9 cellular contexts compared by ENCODE assay signal in genomic region chr15:85414037-85414436, GRCh38. TPM values are rescaled to one million over a fixed set of nuclear protein-coding genes. Genes with fewer than 3 reads are reported as not detected.
DNase-seq lines count a peak whose midpoint lies in the region; ATAC-seq and TF ChIP-seq lines count a peak whose summit lies in the region.
"Had no signal": no experiment of that assay in that cellular context is flagged by ENCODE, and none has a peak within 500 bp of the region (broad histone marks: within the 10 kb centered on the region; RNA-seq: fewer than 3 reads in every experiment).

No MANE protein-coding gene starts in this region.

- H3K27me3 Mint-ChIP-seq in CD4-positive, alpha-beta memory T cell: no peaks in the 10 kb centered on the region
- no peaks in the 10 kb centered on the region for H3K27me3 Mint-ChIP-seq in natural killer cell treated with Interleukin-12 subunit alpha and Interleukin-12 subunit beta and Interleukin-15 and Interleukin-18, amount 100 ng/mL, for 72 hours

- H3K4me2 ChIP-seq in IMR-90 (ENCODE audit: low read depth, low read length): no peak overlapping the region

- no peak overlapping the region for H3K18ac ChIP-seq in IMR-90 (ENCODE audit: low read depth, low read length)

- no peaks in the 10 kb centered on the region for H3K9me3 ChIP-seq in CD4-positive, alpha-beta memory T cell (ENCODE audit: control insufficient read depth in 1 of 2, low read length in 2 of 2)
- H3K9me3 ChIP-seq in IMR-90 (ENCODE audit: control insufficient read depth, insufficient read depth, low read length) (no peaks in the 10 kb centered on the region), body of pancreas (no peaks in the 10 kb centered on the region), testis (no peaks in the 10 kb centered on the region)

- no peak for DNase-seq in CD4-positive, alpha-beta memory T cell
- no peak for DNase-seq in IMR-90
- DNase-seq in body of pancreas: no peak
- no peak for DNase-seq in natural killer cell treated with Interleukin-12 subunit alpha and Interleukin-12 subunit beta and Interleukin-15 and Interleukin-18, amount 100 ng/mL, for 72 hours (ENCODE audit: low spot score)
- no peak for DNase-seq in DMS114 treated with DMSO at 0.1 percent for 48 hours (lab: John Stamatoyannopoulos, UW; ENCODE audit: unreplicated experiment)
- no peak for DNase-seq in testis
- DNase-seq in stimulated activated CD4-positive, alpha-beta T cell treated with anti-CD3 and anti-CD28 coated beads, Interleukin-2, amount 100 ng/mL, for 24 hours: no peak
- DNase-seq in NCI-H2107 treated with DMSO at 0.1 percent for 48 hours (lab: John Stamatoyannopoulos, UW; ENCODE audit: unreplicated experiment): no peak
- DNase-seq: NCI-H446 treated with DMSO at 0.1 percent for 48 hours had no signal

- TF ChIP-seq POLR2A in IMR-90 (IDR thresholded peaks at IDR 0.05; ENCODE audit: low read depth, low read length): no peak
- TF ChIP-seq POLR2A in body of pancreas (IDR thresholded peaks at IDR 0.05): no peak
- no peak for TF ChIP-seq POLR2A in testis (IDR thresholded peaks at IDR 0.05)

- H2AFZ ChIP-seq in IMR-90 (replicated peaks; ENCODE audit: low read length, poor library complexity): no peak overlapping the region

- in situ Hi-C loops in IMR-90 (cut with MboI; ENCODE audit: low sequenced_read_pairs): no loop called here

- no peak overlapping the region for H4K91ac ChIP-seq in IMR-90 (ENCODE audit: insufficient read depth, low read depth, low read length)

- ATAC-seq in IMR-90 (ENCODE audit: low read depth): no peak
- ATAC-seq in body of pancreas: no peak
- ATAC-seq in natural killer cell treated with Interleukin-12 subunit alpha and Interleukin-12 subunit beta and Interleukin-15 and Interleukin-18, amount 100 ng/mL, for 72 hours: no peak

- WGBS in IMR-90 (ENCODE audit: extremely low coverage in 2 of 2, insufficient read length in 1 of 2), 2 experiments: no CpG with 5 or more reads among the region's 4 CpGs
- 83 to 84% methylated on average over 4 of the region's 4 CpGs for WGBS in body of pancreas, 2 donors
- WGBS in testis, 2 donors: 80 to 83% methylated on average over 4 of the region's 4 CpGs

- H3K27ac ChIP-seq in CD4-positive, alpha-beta memory T cell (ENCODE audit: low read depth, low read length): peak overlapping the region; percentile 4
- H3K27ac ChIP-seq in IMR-90 (ENCODE audit: insufficient read depth, low read length) (no peak overlapping the region), body of pancreas (peak overlapping the region in 3 of 4 donors; percentile 20 to 54 (median 26)), testis (peak overlapping the region in 1 of 2 donors; percentile 50)

- no peak overlapping the region for H4K5ac ChIP-seq in IMR-90 (ENCODE audit: low read depth, low read length)

- H3K23ac ChIP-seq in IMR-90 (ENCODE audit: low read depth, low read length): no peak overlapping the region

- H3K4me1 Mint-ChIP-seq in CD4-positive, alpha-beta memory T cell: peaks cover 44 to 71% (median 57%) of the 10 kb centered on the region in 4 donors
- peaks cover 27 to 60% of the 10 kb centered on the region in 2 donors for H3K4me1 Mint-ChIP-seq in natural killer cell treated with Interleukin-12 subunit alpha and Interleukin-12 subunit beta and Interleukin-15 and Interleukin-18, amount 100 ng/mL, for 72 hours (ENCODE audit: low read depth in 2 of 2)

- dilution Hi-C loops in IMR-90 (cut with HindIII; ENCODE audit: low sequenced_read_pairs, unreplicated experiment): no loop called here

- no peak overlapping the region for H3K4me3 ChIP-seq in CD4-positive, alpha-beta memory T cell (ENCODE audit: low read length in 2 of 2)
- H3K4me3 ChIP-seq in IMR-90 (ENCODE audit: insufficient read depth, low read depth, low read length): no peak overlapping the region
- no peak overlapping the region for H3K4me3 ChIP-seq in body of pancreas
- H3K4me3 ChIP-seq in testis: no peak overlapping the region

- H3K4ac ChIP-seq in IMR-90 (ENCODE audit: low read depth, low read length): no peak overlapping the region

- H3K56ac ChIP-seq in IMR-90 (ENCODE audit: extremely low read depth, insufficient read depth, low read length): no peak overlapping the region

- peaks cover 26% of the 10 kb centered on the region for H3K4me1 ChIP-seq in CD4-positive, alpha-beta memory T cell (ENCODE audit: insufficient read depth, low read length)
- peaks cover 8% of the 10 kb centered on the region for H3K4me1 ChIP-seq in IMR-90 (ENCODE audit: control insufficient read depth, insufficient read depth, low read length)
- H3K4me1 ChIP-seq in body of pancreas: peaks cover 41% of the 10 kb centered on the region
- H3K4me1 ChIP-seq in testis: peaks cover 13% of the 10 kb centered on the region

- peaks cover 27 to 61% of the 10 kb centered on the region in 2 experiments for H3K79me1 ChIP-seq in IMR-90 (ENCODE audit: low read depth in 1 of 2, low read length in 2 of 2)

- H2BK15ac ChIP-seq in IMR-90 (ENCODE audit: low read depth, low read length): no peak overlapping the region; the same call in 2 of the 3 replicates

- no peaks in the 10 kb centered on the region for H3K36me3 ChIP-seq in CD4-positive, alpha-beta memory T cell (ENCODE audit: insufficient read depth, low read length)
- H3K36me3 ChIP-seq in IMR-90 (ENCODE audit: control insufficient read depth, insufficient read depth, low read length) (no peaks in the 10 kb centered on the region), body of pancreas (replicated peaks in 1 of 2; ENCODE audit: insufficient read depth in 1 of 2, low read depth in 2 of 2) (no peaks in the 10 kb centered on the region), testis (ENCODE audit: low read depth, missing control alignments) (no peaks in the 10 kb centered on the region)

- BruUV-seq in IMR-90 (replicated peaks; lab: Mats Ljungman, UMichigan): no TSS peak

- TF ChIP-seq CTCF in IMR-90 (conservative IDR thresholded peaks at IDR 0.05; ENCODE audit: low read depth, low read length) (no peak), body of pancreas (IDR thresholded peaks at IDR 0.05) (no peak), testis (IDR thresholded peaks at IDR 0.05) (no peak)

- no peak for TF ChIP-seq RAD21 in IMR-90 (IDR thresholded peaks at IDR 0.05; ENCODE audit: low read length)

- POLR2A ChIA-PET in CD4-positive, alpha-beta memory T cell (lab: Charles Lee; ENCODE audit: partially characterized antibody): interaction anchor here (1.0 to 5.5 kb wide), 12 partner anchors 10 to 168 kb away, joined by 3 to 53 read pairs (median 5); partner anchors contain the start of gene AKAP13
- POLR2A ChIA-PET in IMR-90 (lab: Charles Lee; ENCODE audit: unreplicated experiment): no interaction called here

- H3K36me3 Mint-ChIP-seq in CD4-positive, alpha-beta memory T cell: peaks cover 3 to 5% of the 10 kb centered on the region in 2 donors
- peaks cover 7% of the 10 kb centered on the region for H3K36me3 Mint-ChIP-seq in natural killer cell treated with Interleukin-12 subunit alpha and Interleukin-12 subunit beta and Interleukin-15 and Interleukin-18, amount 100 ng/mL, for 72 hours

- CTCF ChIA-PET in CD4-positive, alpha-beta memory T cell (lab: Charles Lee; ENCODE audit: partially characterized antibody): interaction anchor here (0.8 to 8.5 kb wide), 22 partner anchors 10 to 125 kb away, joined by 3 to 124 read pairs (median 6); partner anchors contain the start of gene AKAP13
- CTCF ChIA-PET in IMR-90 (lab: Yijun Ruan, JAX): interaction anchor here (0.8 to 1.8 kb wide), 4 partner anchors 26 to 117 kb away, joined by 3 to 9 read pairs (median 4); no protein-coding TSS in a partner anchor

- H3K9me3 Mint-ChIP-seq in CD4-positive, alpha-beta memory T cell: no peaks in the 10 kb centered on the region
- H3K9me3 Mint-ChIP-seq in natural killer cell treated with Interleukin-12 subunit alpha and Interleukin-12 subunit beta and Interleukin-15 and Interleukin-18, amount 100 ng/mL, for 72 hours: no peaks in the 10 kb centered on the region

- peaks cover 3% of the 10 kb centered on the region for H3K9me1 ChIP-seq in IMR-90 (ENCODE audit: insufficient read depth, low read length)

- H3K9ac ChIP-seq in IMR-90 (ENCODE audit: low read depth, low read length): no peak overlapping the region

- H3K27me3 ChIP-seq in CD4-positive, alpha-beta memory T cell (ENCODE audit: insufficient read depth, low read length): no peaks in the 10 kb centered on the region
- H3K27me3 ChIP-seq in IMR-90 (ENCODE audit: control insufficient read depth, insufficient read depth, low read length): no peaks in the 10 kb centered on the region
- no peaks in the 10 kb centered on the region for H3K27me3 ChIP-seq in body of pancreas
- no peaks in the 10 kb centered on the region for H3K27me3 ChIP-seq in testis

- no peak overlapping the region for H2AK5ac ChIP-seq in IMR-90 (ENCODE audit: low read depth, low read length)

- H2AK9ac ChIP-seq in IMR-90 (replicated peaks; ENCODE audit: low read depth, low read length, poor library complexity): no peak overlapping the region

- H2BK20ac ChIP-seq in IMR-90 (ENCODE audit: low read depth, low read length): no peak overlapping the region

- no peak overlapping the region for H2BK5ac ChIP-seq in IMR-90 (ENCODE audit: low read depth, low read length, poor library complexity, severe bottlenecking)

- intact Hi-C loops in CD4-positive, alpha-beta memory T cell (cut with micrococcal nuclease): loop anchor here (1.0 to 5.0 kb wide), 3 partner anchors 83 to 118 kb away; no protein-coding TSS in a partner anchor
- intact Hi-C loops in IMR-90 (cut with micrococcal nuclease): loop anchor here (1.0 to 10.0 kb wide), 2 partner anchors 118 to 211 kb away; no protein-coding TSS in a partner anchor
- intact Hi-C loops in body of pancreas (cut with DNase I): no loop called here
- intact Hi-C loops in testis (cut with DNase I; ENCODE audit: low total_unique reads): no loop called here

- peak overlapping the region; percentile 57 to 96 (median 89) for H3K27ac Mint-ChIP-seq in CD4-positive, alpha-beta memory T cell
- peak overlapping the region; percentile 56 to 88 for H3K27ac Mint-ChIP-seq in natural killer cell treated with Interleukin-12 subunit alpha and Interleukin-12 subunit beta and Interleukin-15 and Interleukin-18, amount 100 ng/mL, for 72 hours

- H4K8ac ChIP-seq in IMR-90 (ENCODE audit: low read depth in 2 of 2, low read length in 2 of 2): no peak overlapping the region

- H4K20me1 ChIP-seq in IMR-90 (ENCODE audit: insufficient read depth, low read length): peaks cover 40% of the 10 kb centered on the region

- peak overlapping the region; percentile 24; the same call in 1 of the 2 replicates for H2BK120ac ChIP-seq in IMR-90 (ENCODE audit: low read depth, low read length)

- no peak overlapping the region for H3K14ac ChIP-seq in IMR-90 (replicated peaks; ENCODE audit: low read depth, low read length)

- H3K4me3 Mint-ChIP-seq in CD4-positive, alpha-beta memory T cell: peak overlapping the region in 5 of 8 donors; percentile 10 to 71 (median 47)
- peak overlapping the region; percentile 47 for H3K4me3 Mint-ChIP-seq in natural killer cell treated with Interleukin-12 subunit alpha and Interleukin-12 subunit beta and Interleukin-15 and Interleukin-18, amount 100 ng/mL, for 72 hours

RNA-seq across cellular contexts. Expression of gene AKAP13, which starts 33.6 kb away (rescaled TPM):
- total RNA-seq in CD4-positive, alpha-beta memory T cell: 100 to 1,000 TPM; 300 to 319 TPM
- 100 to 1,000 TPM in 1 of 2 donors, 10 to 100 TPM in 1; 68.7 to 195 TPM for polyA plus RNA-seq in CD4-positive, alpha-beta memory T cell
- 46.4 and 46.9 TPM in 2 replicates for total RNA-seq in IMR-90 (2012; rRNA removed)
- 10.4 and 11.6 TPM in 2 replicates for polyA plus RNA-seq in IMR-90 (2012; rRNA removed)
- 5.6 and 6.4 TPM in 2 replicates for polyA plus RNA-seq in IMR-90 (2012; cell fraction: cytosol; rRNA removed)
- 34.4 and 43.0 TPM in 2 replicates for polyA plus RNA-seq in IMR-90 (2012; cell fraction: nucleus; rRNA removed; ENCODE audit: low replicate concordance)
- 100 to 1,000 TPM; 102 to 160 TPM for total RNA-seq in body of pancreas
- total RNA-seq in natural killer cell treated with Interleukin-12 subunit alpha and Interleukin-12 subunit beta and Interleukin-15 and Interleukin-18, amount 100 ng/mL, for 72 hours: 100 to 1,000 TPM; 142 to 176 TPM
- total RNA-seq in testis: 100 to 1,000 TPM; 187 to 207 TPM
- polyA plus RNA-seq in testis (ENCODE audit: insufficient read depth, low read depth, low replicate concordance): 79.5 TPM

Comparison
In these comparisons a context has a peak if more than half of its experiments do, and no peak if none do; other contexts are left out.
1. intact Hi-C loops: an anchor here in CD4-positive, alpha-beta memory T cell (1.0 to 5.0 kb wide) and IMR-90 (1.0 to 10.0 kb wide); none called in body of pancreas and testis.